ENCODE assay signal across 17 cellular contexts in genomic region chr7:131249483-131249882, GRCh38.
"Had no signal": no experiment of that assay in that cellular context is flagged by ENCODE, and none has a peak within 500 bp of the region (broad histone marks: within the 10 kb centered on the region; RNA-seq: fewer than 3 reads in every experiment).

No MANE protein-coding gene starts in this region.

- H3K27me3 ChIP-seq: breast epithelium, heart right ventricle, right lobe of liver had no signal

- H3K27ac ChIP-seq: prostate gland, right lobe of liver had no signal

- H3K27ac Mint-ChIP-seq: activated naive CD8-positive, alpha-beta T cell treated with anti-CD3 and anti-CD28 coated beads, Interleukin-2, amount 50 U/mL, for 24 hours; natural killer cell; stimulated activated naive CD8-positive, alpha-beta T cell treated with anti-CD3 and anti-CD28 coated beads, Interleukin-15, amount 100 ng/mL, for 72 hours had no signal

- H3K27me3 Mint-ChIP-seq: activated naive CD8-positive, alpha-beta T cell treated with anti-CD3 and anti-CD28 coated beads, Interleukin-2, amount 50 U/mL, for 24 hours had no signal

- ATAC-seq: activated CD4-positive, CD25-positive, alpha-beta regulatory T cell treated with anti-CD3 and anti-CD28 coated beads, Interleukin-2, amount 50 U/mL, for 24 hours; activated naive CD8-positive, alpha-beta T cell treated with anti-CD3 and anti-CD28 coated beads, Interleukin-2, amount 50 U/mL, for 24 hours; left colon; natural killer cell; stimulated activated naive CD8-positive, alpha-beta T cell treated with anti-CD3 and anti-CD28 coated beads, Interleukin-15, amount 100 ng/mL, for 72 hours had no signal

- H3K4me3 ChIP-seq: breast epithelium, gastroesophageal sphincter, heart right ventricle, prostate gland, right lobe of liver had no signal

- H3K4me1 ChIP-seq: breast epithelium, prostate gland, right lobe of liver had no signal

- DNase-seq: activated CD4-positive, alpha-beta T cell treated with anti-CD3 and anti-CD28 coated beads, Interleukin-2, amount 50 U/mL, for 1 hour; activated naive CD4-positive, alpha-beta T cell treated with Interleukin-2 at 50 U/mL for 16 hours; activated naive CD8-positive, alpha-beta T cell treated with anti-CD3 and anti-CD28 coated beads, Interleukin-2, amount 50 U/mL, for 24 hours; activated T-cell treated with anti-CD3 and anti-CD28 coated beads for 4 hours; cerebellar nuclear complex; effector memory CD4-positive, alpha-beta T cell; natural killer cell; occipital lobe; right lobe of liver; stimulated activated CD4-positive, alpha-beta T cell treated with anti-CD3 and anti-CD28 coated beads, Interleukin-1b, Interleukin-23, amount 100 ng/mL, for 48 hours; stimulated activated naive CD8-positive, alpha-beta T cell treated with anti-CD3 and anti-CD28 coated beads, Interleukin-15, amount 100 ng/mL, for 72 hours had no signal

- H3K9me3 ChIP-seq: prostate gland, right lobe of liver had no signal

- H3K4me1 Mint-ChIP-seq: stimulated activated naive CD8-positive, alpha-beta T cell treated with anti-CD3 and anti-CD28 coated beads, Interleukin-15, amount 100 ng/mL, for 72 hours had no signal

- H3K36me3 ChIP-seq: breast epithelium, gastroesophageal sphincter, heart right ventricle, prostate gland, right lobe of liver had no signal

- H3K4me3 Mint-ChIP-seq: activated naive CD8-positive, alpha-beta T cell treated with anti-CD3 and anti-CD28 coated beads, Interleukin-2, amount 50 U/mL, for 24 hours; natural killer cell; stimulated activated naive CD8-positive, alpha-beta T cell treated with anti-CD3 and anti-CD28 coated beads, Interleukin-15, amount 100 ng/mL, for 72 hours had no signal
